8 cellular contexts compared by ENCODE assay signal in genomic region chr15:43184407-43185160, GRCh38.
DNase-seq lines count a peak whose midpoint lies in the region; ATAC-seq and TF ChIP-seq lines count a peak whose summit lies in the region.

No MANE protein-coding gene starts in this region.

- H3K9ac ChIP-seq in HUES48 (ENCODE audit: low read depth, low read length) (no peak overlapping the region), muscle layer of colon (ENCODE audit: low read length) (no peak overlapping the region)

- TF ChIP-seq CTCF in cardiac fibroblast (IDR thresholded peaks at IDR 0.05; ENCODE audit: low read depth, low read length), result no peak

- H3K9me3 ChIP-seq in HUES48 (ENCODE audit: control insufficient read depth, insufficient read depth, low read length) (no peaks in the 10 kb centered on the region), muscle layer of colon (ENCODE audit: low read length) (no peaks in the 10 kb centered on the region)

- H3K27ac ChIP-seq in ACC112 (ENCODE audit: low read depth, low read length), result no peak overlapping the region
- peak overlapping the region; percentile 91 for H3K27ac ChIP-seq in HUES48 (ENCODE audit: low read depth, low read length)
- H3K27ac ChIP-seq in muscle layer of colon (ENCODE audit: low read depth, low read length), result peak overlapping the region; percentile 35

- 0 out of 2 replicates have a peak, but pooled peaks cover 6% of the 10 kb centered on the region for H3K36me3 ChIP-seq in ACC112 (ENCODE audit: insufficient read depth, low read length)
- peaks cover 6% of the 10 kb centered on the region; the same call in 1 of the 2 replicates for H3K36me3 ChIP-seq in HUES48 (ENCODE audit: control insufficient read depth, insufficient read depth, low read length)
- peaks cover 5% of the 10 kb centered on the region for H3K36me3 ChIP-seq in muscle layer of colon (ENCODE audit: insufficient read depth, low read length)

- H2AFZ ChIP-seq in ACC112 (ENCODE audit: low read length, unreplicated experiment), result peak overlapping the region; percentile 15

- DNase-seq in cardiac fibroblast (ENCODE audit: low read depth in 2 of 2) (no peak), NCI-H146 treated with DMSO at 0.1 percent for 48 hours (lab: John Stamatoyannopoulos, UW; ENCODE audit: unreplicated experiment) (no peak), NOMO-1 treated with DMSO at 0.1 percent for 48 hours (lab: John Stamatoyannopoulos, UW; ENCODE audit: unreplicated experiment) (no peak)

- H3K4me1 ChIP-seq in ACC112 (ENCODE audit: control insufficient read depth, insufficient read depth, low read length, unreplicated experiment) (no peaks in the 10 kb centered on the region), HUES48 (ENCODE audit: control insufficient read depth, insufficient read depth, low read length) (peaks cover 10% of the 10 kb centered on the region), muscle layer of colon (ENCODE audit: insufficient read depth, low read length) (peaks cover 4% of the 10 kb centered on the region)

- peak overlapping the region; percentile 91 for H3K4me3 ChIP-seq in ACC112 (ENCODE audit: low read depth, low read length)
- peak overlapping the region; percentile 87 for H3K4me3 ChIP-seq in HUES48 (ENCODE audit: low read depth, low read length)
- H3K4me3 ChIP-seq in cardiac fibroblast (replicated peaks in 1 of 2; ENCODE audit: low read depth in 2 of 2, low read length in 2 of 2), result peak overlapping the region; percentile 74 to 81
- peak overlapping the region; percentile 72 to 80 for H3K4me3 ChIP-seq in muscle layer of colon (ENCODE audit: low read depth in 1 of 2, low read length in 2 of 2)

- ATAC-seq in GM19328 (IDR thresholded peaks at IDR 0.05; ENCODE audit: unreplicated experiment) (no peak), HG03457 (IDR thresholded peaks at IDR 0.05; ENCODE audit: unreplicated experiment) (no peak)

- H3K27me3 ChIP-seq in ACC112 (ENCODE audit: insufficient read depth, low read length) (no peaks in the 10 kb centered on the region), HUES48 (ENCODE audit: control insufficient read depth, insufficient read depth, low read length) (no peaks in the 10 kb centered on the region), muscle layer of colon (ENCODE audit: control insufficient read depth in 1 of 2, insufficient read depth in 2 of 2, low read length in 2 of 2) (no peaks in the 10 kb centered on the region)

- peaks cover 4% of the 10 kb centered on the region for H3K79me2 ChIP-seq in ACC112 (ENCODE audit: control insufficient read depth, insufficient read depth, low read length, unreplicated experiment)
